8 cellular contexts compared by ENCODE assay signal in the genomic region with DNA sequence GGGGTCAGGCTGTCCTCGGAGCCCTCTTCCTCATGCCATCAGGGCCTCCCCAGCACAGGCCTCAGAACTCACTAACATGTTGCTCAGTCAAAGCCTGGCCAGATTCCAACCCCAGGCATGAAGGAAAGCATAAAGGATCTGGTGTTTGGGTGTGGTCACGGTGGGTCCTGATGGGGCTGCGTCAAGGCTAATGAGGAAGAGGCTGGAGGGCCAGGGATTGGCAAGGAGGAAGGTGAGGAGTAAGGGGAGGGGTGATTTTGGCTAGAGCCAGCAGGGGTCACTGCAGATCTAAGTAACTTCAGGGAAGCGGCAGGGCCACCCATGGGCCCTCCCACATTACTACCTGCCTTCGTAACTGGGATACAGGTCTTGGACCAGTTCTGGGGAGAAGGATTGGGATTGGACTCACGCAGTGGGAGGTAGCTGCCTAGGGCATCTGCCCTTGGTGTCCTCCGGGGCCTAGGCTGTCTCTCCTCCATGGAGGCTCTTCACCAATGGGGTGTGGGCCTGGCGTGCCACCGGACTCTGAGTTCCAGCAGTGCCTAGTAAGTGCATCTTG. TPM values are rescaled to one million over a fixed set of nuclear protein-coding genes. Genes with fewer than 3 reads are reported as not detected.
DNase-seq lines count a peak whose midpoint lies in the region; ATAC-seq and TF ChIP-seq lines count a peak whose summit lies in the region.

No MANE protein-coding gene starts in this region.

- no peak overlapping the region for H3K27ac ChIP-seq in liver (ENCODE audit: low read depth in 1 of 2, low read length in 2 of 2)

- no peaks in the 10 kb centered on the region for H3K27me3 ChIP-seq in liver (ENCODE audit: control insufficient read depth in 4 of 4, insufficient read depth in 4 of 4, low read length in 3 of 4)

- H3K4me3 ChIP-seq in liver (ENCODE audit: low read depth in 1 of 3, low read length in 3 of 3) = no peak overlapping the region

- TF ChIP-seq CTCF in liver (IDR thresholded peaks at IDR 0.05; ENCODE audit: low read depth, low read length, missing input control) = peak; percentile 79

- WGBS in liver = 45% methylated on average over 9 of the region's 9 CpGs

- TF ChIP-seq RAD21 in liver (IDR thresholded peaks at IDR 0.05) = peak; percentile 91 to 92

- no peak overlapping the region for H3K9ac ChIP-seq in liver (ENCODE audit: low read depth in 1 of 2, low read length in 2 of 2)

- peak; percentile 62 for ATAC-seq in HG02610 (IDR thresholded peaks at IDR 0.05; ENCODE audit: unreplicated experiment)

- no peaks in the 10 kb centered on the region for H3K36me3 ChIP-seq in liver (ENCODE audit: control insufficient read depth in 4 of 4, insufficient read depth in 3 of 4, low read depth in 1 of 4, low read length in 3 of 4)

- no peaks in the 10 kb centered on the region for H3K4me1 ChIP-seq in liver (ENCODE audit: control insufficient read depth in 4 of 4, insufficient read depth in 4 of 4, low read length in 3 of 4)

- H3K9me3 ChIP-seq in liver (ENCODE audit: control insufficient read depth in 4 of 4, low read length in 3 of 4) = no peaks in the 10 kb centered on the region

- DNase-seq in DMS79 treated with DMSO at 0.1 percent for 48 hours (lab: John Stamatoyannopoulos, UW) = peak; percentile 39
- DNase-seq in DMS79 (lab: John Stamatoyannopoulos, UW) = no peak
- peak; percentile 77 for DNase-seq in NCI-H2029 (lab: John Stamatoyannopoulos, UW)
- DNase-seq in activated CD4-positive, CD25-positive, alpha-beta regulatory T cell treated with anti-CD3 and anti-CD28 coated beads, Interleukin-2, amount 50 U/mL, for 16 hours (ENCODE audit: low read depth, low spot score) = peak; percentile 26
- DNase-seq in cerebellar cortex (ENCODE audit: low spot score) = peak; percentile 55
- peak; percentile 22 to 40 for DNase-seq in stimulated activated CD8-positive, alpha-beta memory T cell treated with anti-CD3 and anti-CD28 coated beads, Interleukin-4, amount 100 ng/mL, for 4 hours (ENCODE audit: low read depth in 2 of 2, low spot score in 1 of 2)

TF ChIP-seq in liver, 16 proteins besides CTCF, POLR2A, EP300 and RAD21:
- TF ChIP-seq RXRA (IDR thresholded peaks at IDR 0.05) (no peak), YY1 (IDR thresholded peaks at IDR 0.05) (no peak), EGR1 (IDR thresholded peaks at IDR 0.05; ENCODE audit: low read depth in 2 of 2) (no peak), GABPA (IDR thresholded peaks at IDR 0.05 in 1 of 2, conservative IDR thresholded peaks at IDR 0.05 in 1 of 2) (no peak), HNF4G (IDR thresholded peaks at IDR 0.05) (no peak), FOXA2 (IDR thresholded peaks at IDR 0.05) (no peak), SP1 (IDR thresholded peaks at IDR 0.05) (no peak), TAF1 (conservative IDR thresholded peaks at IDR 0.05) (no peak), JUND (IDR thresholded peaks at IDR 0.05) (no peak)
- TF ChIP-seq, protein P1, sequence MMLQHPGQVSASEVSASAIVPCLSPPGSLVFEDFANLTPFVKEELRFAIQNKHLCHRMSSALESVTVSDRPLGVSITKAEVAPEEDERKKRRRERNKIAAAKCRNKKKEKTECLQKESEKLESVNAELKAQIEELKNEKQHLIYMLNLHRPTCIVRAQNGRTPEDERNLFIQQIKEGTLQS (IDR thresholded peaks at IDR 0.05) = no peak
- TF ChIP-seq, protein P2, sequence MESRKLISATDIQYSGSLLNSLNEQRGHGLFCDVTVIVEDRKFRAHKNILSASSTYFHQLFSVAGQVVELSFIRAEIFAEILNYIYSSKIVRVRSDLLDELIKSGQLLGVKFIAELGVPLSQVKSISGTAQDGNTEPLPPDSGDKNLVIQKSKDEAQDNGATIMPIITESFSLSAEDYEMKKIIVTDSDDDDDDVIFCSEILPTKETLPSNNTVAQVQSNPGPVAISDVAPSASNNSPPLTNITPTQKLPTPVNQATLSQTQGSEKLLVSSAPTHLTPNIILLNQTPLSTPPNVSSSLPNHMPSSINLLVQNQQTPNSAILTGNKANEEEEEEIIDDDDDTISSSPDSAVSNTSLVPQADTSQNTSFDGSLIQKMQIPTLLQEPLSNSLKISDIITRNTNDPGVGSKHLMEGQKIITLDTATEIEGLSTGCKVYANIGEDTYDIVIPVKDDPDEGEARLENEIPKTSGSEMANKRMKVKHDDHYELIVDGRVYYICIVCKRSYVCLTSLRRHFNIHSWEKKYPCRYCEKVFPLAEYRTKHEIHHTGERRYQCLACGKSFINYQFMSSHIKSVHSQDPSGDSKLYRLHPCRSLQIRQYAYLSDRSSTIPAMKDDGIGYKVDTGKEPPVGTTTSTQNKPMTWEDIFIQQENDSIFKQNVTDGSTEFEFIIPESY (IDR thresholded peaks at IDR 0.05) = no peak
- TF ChIP-seq, protein P3, sequence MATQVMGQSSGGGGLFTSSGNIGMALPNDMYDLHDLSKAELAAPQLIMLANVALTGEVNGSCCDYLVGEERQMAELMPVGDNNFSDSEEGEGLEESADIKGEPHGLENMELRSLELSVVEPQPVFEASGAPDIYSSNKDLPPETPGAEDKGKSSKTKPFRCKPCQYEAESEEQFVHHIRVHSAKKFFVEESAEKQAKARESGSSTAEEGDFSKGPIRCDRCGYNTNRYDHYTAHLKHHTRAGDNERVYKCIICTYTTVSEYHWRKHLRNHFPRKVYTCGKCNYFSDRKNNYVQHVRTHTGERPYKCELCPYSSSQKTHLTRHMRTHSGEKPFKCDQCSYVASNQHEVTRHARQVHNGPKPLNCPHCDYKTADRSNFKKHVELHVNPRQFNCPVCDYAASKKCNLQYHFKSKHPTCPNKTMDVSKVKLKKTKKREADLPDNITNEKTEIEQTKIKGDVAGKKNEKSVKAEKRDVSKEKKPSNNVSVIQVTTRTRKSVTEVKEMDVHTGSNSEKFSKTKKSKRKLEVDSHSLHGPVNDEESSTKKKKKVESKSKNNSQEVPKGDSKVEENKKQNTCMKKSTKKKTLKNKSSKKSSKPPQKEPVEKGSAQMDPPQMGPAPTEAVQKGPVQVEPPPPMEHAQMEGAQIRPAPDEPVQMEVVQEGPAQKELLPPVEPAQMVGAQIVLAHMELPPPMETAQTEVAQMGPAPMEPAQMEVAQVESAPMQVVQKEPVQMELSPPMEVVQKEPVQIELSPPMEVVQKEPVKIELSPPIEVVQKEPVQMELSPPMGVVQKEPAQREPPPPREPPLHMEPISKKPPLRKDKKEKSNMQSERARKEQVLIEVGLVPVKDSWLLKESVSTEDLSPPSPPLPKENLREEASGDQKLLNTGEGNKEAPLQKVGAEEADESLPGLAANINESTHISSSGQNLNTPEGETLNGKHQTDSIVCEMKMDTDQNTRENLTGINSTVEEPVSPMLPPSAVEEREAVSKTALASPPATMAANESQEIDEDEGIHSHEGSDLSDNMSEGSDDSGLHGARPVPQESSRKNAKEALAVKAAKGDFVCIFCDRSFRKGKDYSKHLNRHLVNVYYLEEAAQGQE (IDR thresholded peaks at IDR 0.05) = no peak
- TF ChIP-seq, protein P4, sequence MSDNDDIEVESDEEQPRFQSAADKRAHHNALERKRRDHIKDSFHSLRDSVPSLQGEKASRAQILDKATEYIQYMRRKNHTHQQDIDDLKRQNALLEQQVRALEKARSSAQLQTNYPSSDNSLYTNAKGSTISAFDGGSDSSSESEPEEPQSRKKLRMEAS (IDR thresholded peaks at IDR 0.05) = no peak

RNA-seq across cellular contexts. Expression of a gene that starts 36.2 kb away (rescaled TPM):
- total RNA-seq in liver = 10 to 100 TPM; 21.5 to 27.0 TPM
- polyA plus RNA-seq in liver = 10 to 100 TPM; 43.1 to 50.5 TPM

RNA-seq across cellular contexts. Expression of a gene that starts 46.2 kb away (rescaled TPM):
- 100 to 1,000 TPM in 1 of 2 donors, 10 to 100 TPM in 1; 35.5 to 160 TPM for total RNA-seq in liver
- polyA plus RNA-seq in liver = 10 to 100 TPM; 14.7 to 94.8 TPM
